17 cellular contexts compared by ENCODE assay signal in genomic region chr1:9248341-9249262, GRCh38. TPM values are rescaled to one million over a fixed set of nuclear protein-coding genes. Genes with fewer than 3 reads are reported as not detected.
DNase-seq lines count a peak whose midpoint lies in the region; ATAC-seq and TF ChIP-seq lines count a peak whose summit lies in the region.
"Had no signal": no experiment of that assay in that cellular context is flagged by ENCODE, and none has a peak within 500 bp of the region (broad histone marks: within the 10 kb centered on the region; RNA-seq: fewer than 3 reads in every experiment).

No MANE protein-coding gene starts in this region.

- peaks cover 3% of the 10 kb centered on the region for H4K20me1 ChIP-seq in hepatocyte (ENCODE audit: insufficient read depth, poor library complexity, severe bottlenecking)

- DNase-seq in right cardiac atrium (no peak), Right ventricle myocardium superior (no peak), hepatocyte (ENCODE audit: low spot score) (no peak), prostate gland (ENCODE audit: low spot score) (peak; percentile 51), occipital lobe (lab: John Stamatoyannopoulos, UW) (no peak), cerebellar cortex (ENCODE audit: low spot score) (no peak), NCI-H446 treated with DMSO at 0.1 percent for 48 hours (lab: John Stamatoyannopoulos, UW) (no peak)
- DNase-seq: activated CD8-positive, alpha-beta T cell treated with anti-CD3 and anti-CD28 coated beads for 36 hours; activated naive CD4-positive, alpha-beta T cell treated with Interleukin-2 at 50 U/mL for 16 hours; DMS 273 treated with DMSO at 0.1 percent for 48 hours; IMR-90; NCI-H1105 treated with DMSO at 0.1 percent for 48 hours; NCI-H526; RPMI8226; stimulated activated CD4-positive, alpha-beta T cell treated with anti-CD3 and anti-CD28 coated beads, Interleukin-12 subunit alpha, Interleukin-12 subunit beta, amount 100 ng/mL, for 4 hours; T1000 had no signal

- peaks cover 17% of the 10 kb centered on the region for H3K79me2 ChIP-seq in hepatocyte

- TF ChIP-seq POLR2A in prostate gland (IDR thresholded peaks at IDR 0.05): no peak

- 72% methylated on average over 21 of the region's 21 CpGs for WGBS in right cardiac atrium
- WGBS in hepatocyte (ENCODE audit: low lambda C conversion rate, missing lambda C conversion rate): 94% methylated on average over 19 of the region's 21 CpGs
- WGBS in prostate gland: 44% methylated on average over 21 of the region's 21 CpGs

- H3K4me2 ChIP-seq in hepatocyte: peak overlapping the region; percentile 17

- TF ChIP-seq CTCF in hepatocyte (IDR thresholded peaks at IDR 0.05; ENCODE audit: poor library complexity) (no peak), prostate gland (IDR thresholded peaks at IDR 0.05) (no peak)

- intact Hi-C loops in right cardiac atrium (cut with DNase I) (no loop called here), Right ventricle myocardium superior (cut with DNase I) (no loop called here), prostate gland (cut with DNase I) (no loop called here)

- H3K36me3 ChIP-seq in hepatocyte (replicated peaks; ENCODE audit: insufficient read depth, low read depth): no peaks in the 10 kb centered on the region
- no peaks in the 10 kb centered on the region for H3K36me3 ChIP-seq in prostate gland

- H3K27ac ChIP-seq in right cardiac atrium (ENCODE audit: low read length) (peak overlapping the region; percentile 69), hepatocyte (peak overlapping the region; percentile 39), prostate gland (peak overlapping the region; percentile 72 to 82)

- no peak overlapping the region for H2AFZ ChIP-seq in hepatocyte

- H3K27me3 ChIP-seq in right cardiac atrium (ENCODE audit: control insufficient read depth, insufficient read depth) (no peaks in the 10 kb centered on the region), hepatocyte (no peaks in the 10 kb centered on the region), prostate gland (replicated peaks; ENCODE audit: insufficient read depth) (no peaks in the 10 kb centered on the region)

- H3K4me1 ChIP-seq in right cardiac atrium (ENCODE audit: control insufficient read depth, insufficient read depth, low read length) (peaks cover 15% of the 10 kb centered on the region), hepatocyte (ENCODE audit: insufficient read depth) (peaks cover 32% of the 10 kb centered on the region), prostate gland (replicated peaks) (peaks cover 39% of the 10 kb centered on the region)

- no peaks in the 10 kb centered on the region for H3K9me2 ChIP-seq in hepatocyte (replicated peaks; ENCODE audit: insufficient read depth)

- no peak for ATAC-seq in right cardiac atrium
- no peak for ATAC-seq in Right ventricle myocardium superior (ENCODE audit: poor library complexity)
- ATAC-seq in HG03135 (IDR thresholded peaks at IDR 0.05; ENCODE audit: unreplicated experiment): no peak
- ATAC-seq: activated CD8-positive, alpha-beta T cell treated with anti-CD3 and anti-CD28 coated beads for 36 hours had no signal

- H3K9me3 ChIP-seq in right cardiac atrium (ENCODE audit: control insufficient read depth, low read length) (no peaks in the 10 kb centered on the region), hepatocyte (ENCODE audit: low read depth) (no peaks in the 10 kb centered on the region), prostate gland (no peaks in the 10 kb centered on the region)

- H3K4me3 ChIP-seq in right cardiac atrium (ENCODE audit: low read length) (no peak overlapping the region), hepatocyte (no peak overlapping the region), prostate gland (no peak overlapping the region)

RNA-seq across cellular contexts. Expression of gene H6PD, which starts 14.0 kb away (rescaled TPM):
- total RNA-seq in right cardiac atrium: 10 to 100 TPM; 29.8 to 39.8 (median 34.9) TPM
- 27.0 TPM for polyA plus RNA-seq in right cardiac atrium
- total RNA-seq in Right ventricle myocardium superior: 20.9 TPM
- 40.4 and 54.8 TPM in 2 replicates for total RNA-seq in hepatocyte
- 23.9 and 26.3 TPM in 2 replicates for polyA plus RNA-seq in hepatocyte
- 10 to 100 TPM; 52.8 to 88.8 TPM for total RNA-seq in prostate gland
- 6.2 TPM for total RNA-seq in occipital lobe

RNA-seq across cellular contexts. Expression of gene SPSB1, which starts 44.1 kb away (rescaled TPM):
- total RNA-seq in right cardiac atrium: 10 to 100 TPM; 15.5 to 24.0 (median 18.0) TPM
- polyA plus RNA-seq in right cardiac atrium: 16.5 TPM
- total RNA-seq in Right ventricle myocardium superior: 13.0 TPM
- 61.3 and 66.9 TPM in 2 replicates for total RNA-seq in hepatocyte
- polyA plus RNA-seq in hepatocyte: 75.3 and 102 TPM in 2 replicates
- total RNA-seq in prostate gland: 10 to 100 TPM; 29.0 to 57.1 TPM
- 2.3 TPM for total RNA-seq in occipital lobe
